Comparison of ENCODE assay signal across 8 cellular contexts in the genomic region with DNA sequence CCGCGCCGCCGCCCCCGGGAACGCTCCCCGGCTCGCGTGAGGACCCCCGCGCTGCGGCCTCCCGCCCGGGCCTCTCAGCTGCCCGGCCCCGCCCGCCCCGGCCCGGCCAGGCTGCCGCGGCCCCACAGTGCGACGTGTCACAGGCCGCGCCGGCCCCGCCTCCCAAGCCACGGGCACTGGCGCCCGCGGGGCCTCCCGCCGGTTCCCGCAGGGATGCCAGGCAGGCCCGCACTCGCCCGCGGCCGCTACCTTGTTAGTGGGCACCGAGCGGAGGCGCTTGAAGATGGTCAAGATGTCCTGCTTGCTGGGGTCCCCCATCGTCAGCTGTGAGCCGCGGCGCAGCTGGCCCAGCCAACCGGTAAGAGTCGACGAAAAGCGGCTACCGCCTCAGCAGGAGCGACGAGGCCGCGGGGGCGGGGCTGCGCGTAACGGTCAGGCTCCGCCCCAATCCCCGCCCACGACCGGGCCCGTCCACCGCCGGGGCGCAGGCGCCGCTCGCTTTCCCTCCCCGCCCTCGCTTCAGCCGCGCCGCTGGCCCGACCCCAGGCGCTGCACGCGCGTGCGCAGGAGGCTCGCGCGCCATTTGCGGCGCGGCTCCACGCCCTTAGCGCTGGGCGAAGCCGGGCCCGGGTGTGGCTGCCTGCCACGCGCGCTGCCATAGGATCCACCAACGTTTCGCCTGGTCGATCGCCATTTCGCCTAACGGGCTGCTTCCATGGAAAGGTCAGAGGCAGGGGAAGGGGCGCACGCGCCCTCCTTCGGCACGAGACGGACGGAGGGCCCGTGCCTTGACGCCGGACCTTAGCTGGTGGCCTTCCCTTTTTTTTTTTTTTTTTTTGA. TPM values are rescaled to one million over a fixed set of nuclear protein-coding genes. Genes with fewer than 3 reads are reported as not detected.
A peak's percentile ranks its signal among the peaks of the same experiment; 100 is the strongest.
DNase-seq lines count a peak whose midpoint lies in the region; ATAC-seq and TF ChIP-seq lines count a peak whose summit lies in the region.

A gene with protein sequence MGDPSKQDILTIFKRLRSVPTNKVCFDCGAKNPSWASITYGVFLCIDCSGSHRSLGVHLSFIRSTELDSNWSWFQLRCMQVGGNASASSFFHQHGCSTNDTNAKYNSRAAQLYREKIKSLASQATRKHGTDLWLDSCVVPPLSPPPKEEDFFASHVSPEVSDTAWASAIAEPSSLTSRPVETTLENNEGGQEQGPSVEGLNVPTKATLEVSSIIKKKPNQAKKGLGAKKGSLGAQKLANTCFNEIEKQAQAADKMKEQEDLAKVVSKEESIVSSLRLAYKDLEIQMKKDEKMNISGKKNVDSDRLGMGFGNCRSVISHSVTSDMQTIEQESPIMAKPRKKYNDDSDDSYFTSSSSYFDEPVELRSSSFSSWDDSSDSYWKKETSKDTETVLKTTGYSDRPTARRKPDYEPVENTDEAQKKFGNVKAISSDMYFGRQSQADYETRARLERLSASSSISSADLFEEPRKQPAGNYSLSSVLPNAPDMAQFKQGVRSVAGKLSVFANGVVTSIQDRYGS (minus strand): TSS at position 409 of the 840 bp plus-strand sequence. CDS start 91 bp downstream, at position 318.

- intact Hi-C loops in spleen (cut with DNase I; ENCODE audit: low total_unique reads): no loop called here

- WGBS in spleen, 5 donors: 7 to 24% (median 13%) methylated on average over 32 to 111 of the region's 111 CpGs

- H3K27me3 ChIP-seq in spleen (replicated peaks in 1 of 7): no peaks in the 10 kb centered on the region

- no peaks in the 10 kb centered on the region for H3K9me3 ChIP-seq in spleen

- in situ Hi-C loops in GM18951 (cut with MboI; ENCODE audit: low sequenced_read_pairs, unreplicated experiment): no loop called here

- peak; percentile 83 for ATAC-seq in HG03196 (IDR thresholded peaks at IDR 0.05; ENCODE audit: unreplicated experiment)

- peaks cover 18 to 67% (median 38%) of the 10 kb centered on the region in 6 donors for H3K4me1 ChIP-seq in spleen

- peak; percentile 100 for DNase-seq in AG08395 (ENCODE audit: low spot score)
- DNase-seq in NCI-H446 (lab: John Stamatoyannopoulos, UW): peak; percentile 82 to 96
- peak; percentile 87 for DNase-seq in activated CD4-positive, CD25-positive, alpha-beta regulatory T cell treated with anti-CD3 and anti-CD28 coated beads, Interleukin-2, amount 50 U/mL, for 16 hours (ENCODE audit: low read depth, low spot score)
- DNase-seq in central memory CD4-positive, alpha-beta T cell: peak; percentile 95
- DNase-seq in inferior parietal cortex (ENCODE audit: extremely low spot score): peak; percentile 88
- DNase-seq in spleen: peak; percentile 99

- peak within 1 kb of the TSS; percentile 92 to 99 (median 98) for H3K27ac ChIP-seq in spleen

- peak within 1 kb of the TSS; percentile 64 to 88 (median 76) for H3K4me3 ChIP-seq in spleen

- TF ChIP-seq CTCF in spleen (IDR thresholded peaks at IDR 0.05 in 8 of 11, conservative IDR thresholded peaks at IDR 0.05 in 3 of 11): peak in 1 of 11 experiments; percentile 14

- TF ChIP-seq POLR2A in GM18951 (IDR thresholded peaks at IDR 0.05; ENCODE audit: extremely low read depth, insufficient read depth, insufficient read length) (peak; percentile 86), spleen (IDR thresholded peaks at IDR 0.05) (peak; percentile 35 to 86 (median 75))

- peaks cover 0 to 5% (median 0%) of the 10 kb centered on the region in 6 donors for H3K36me3 ChIP-seq in spleen

RNA-seq across cellular contexts. Expression of the gene that starts here (rescaled TPM):
- 10 to 100 TPM; 30.9 to 46.8 (median 40.8) TPM for total RNA-seq in spleen
- polyA plus RNA-seq in spleen: 10 to 100 TPM; 15.0 to 23.6 (median 15.6) TPM

Comparison
In these comparisons a context has a peak if more than half of its experiments do, and no peak if none do; other contexts are left out.
1. Peak in every context shown above with its lines: DNase-seq, ATAC-seq, H3K4me3 ChIP-seq and H3K27ac ChIP-seq.